ENCODE assay signal across 1 cellular context in the genomic region with DNA sequence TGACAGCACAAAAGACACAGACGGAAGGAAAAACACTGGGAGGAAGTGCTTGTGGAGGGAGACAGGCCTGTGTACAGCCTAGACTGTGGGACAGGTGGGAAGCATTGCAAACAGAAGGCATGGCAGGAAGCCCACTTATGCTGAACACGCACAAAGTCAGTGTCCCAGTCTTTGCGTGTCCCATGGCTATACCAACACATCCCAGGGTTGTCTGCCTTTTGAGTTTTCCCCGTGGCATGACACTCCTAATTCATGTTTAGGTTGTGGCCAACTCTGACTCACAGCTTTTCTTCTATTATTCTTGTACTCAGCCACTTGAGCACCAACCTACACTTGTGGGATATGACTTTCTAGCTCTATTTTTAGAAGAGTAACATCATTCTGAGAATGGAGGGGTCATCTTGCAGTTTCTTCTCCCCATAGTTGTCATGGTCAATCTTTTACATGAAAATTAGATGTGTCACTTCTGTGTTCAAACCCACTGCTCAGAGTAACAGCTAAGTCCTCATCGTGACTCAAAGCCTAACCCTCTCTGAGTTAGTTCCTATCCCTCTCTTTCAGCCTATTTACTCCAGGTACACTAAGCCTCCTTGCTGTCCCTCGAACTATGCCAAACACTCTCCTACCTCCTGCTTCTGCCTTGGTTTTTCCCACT.
TF ChIP-seq lines count a peak whose summit lies in the region.

No MANE protein-coding gene starts in this region.

TF ChIP-seq in GM12878, 131 proteins besides CTCF, POLR2A, EP300 and RAD21 (continues in another document):
- TF ChIP-seq ETV6 (conservative IDR thresholded peaks at IDR 0.05 in 1 of 2, IDR thresholded peaks at IDR 0.05 in 1 of 2; ENCODE audit: borderline replicate concordance in 1 of 2, low read depth in 1 of 2) (peak in 1 of 2 experiments; percentile 43; a peak in 1 of 4 replicates), CHD4 (IDR thresholded peaks at IDR 0.05) (no peak), IKZF1 (conservative IDR thresholded peaks at IDR 0.05) (peak; percentile 90), HCFC1 (IDR thresholded peaks at IDR 0.05; ENCODE audit: low read length) (no peak), YBX1 (IDR thresholded peaks at IDR 0.05) (no peak), SP1 (IDR thresholded peaks at IDR 0.05; ENCODE audit: low read depth, low read length) (peak; percentile 45), ZZZ3 (IDR thresholded peaks at IDR 0.05; ENCODE audit: control insufficient read depth, insufficient read length, low read depth) (no peak), PML (IDR thresholded peaks at IDR 0.05; ENCODE audit: low read length) (peak; percentile 89; the same call in 1 of the 2 replicates), IKZF2 (IDR thresholded peaks at IDR 0.05) (peak; percentile 83 to 84), BCL11A (IDR thresholded peaks at IDR 0.05; ENCODE audit: low read depth, low read length) (peak; percentile 89), PAX5 (IDR thresholded peaks at IDR 0.05; ENCODE audit: borderline replicate concordance, low read depth, low read length) (peak; percentile 49; the same call in 1 of the 2 replicates), MEF2B (IDR thresholded peaks at IDR 0.05; ENCODE audit: partially characterized antibody, poor library complexity, severe bottlenecking) (peak; percentile 86), MEF2A (IDR thresholded peaks at IDR 0.05; ENCODE audit: insufficient read depth, low read depth, low read length) (peak; percentile 99), NBN (IDR thresholded peaks at IDR 0.05) (peak; percentile 66; the same call in 1 of the 2 replicates), EED (IDR thresholded peaks at IDR 0.05; ENCODE audit: low read depth) (peak; percentile 92), CREB1 (IDR thresholded peaks at IDR 0.05; ENCODE audit: low read depth) (peak; percentile 63; the same call in 1 of the 2 replicates), ATF7 (IDR thresholded peaks at IDR 0.05; ENCODE audit: low read depth) (peak; percentile 92), SPI1 (IDR thresholded peaks at IDR 0.05; ENCODE audit: borderline replicate concordance, insufficient read depth, low read depth, low read length) (peak; percentile 78), SIN3A (IDR thresholded peaks at IDR 0.05; ENCODE audit: low read depth, low read length) (no peak), NFYA (IDR thresholded peaks at IDR 0.05; ENCODE audit: borderline replicate concordance, low read depth, low read length) (no peak), GABPA (IDR thresholded peaks at IDR 0.05; ENCODE audit: low read depth) (peak; percentile 48), BACH1 (IDR thresholded peaks at IDR 0.05; ENCODE audit: borderline replicate concordance) (no peak), SIX5 (IDR thresholded peaks at IDR 0.05; ENCODE audit: low read depth, low read length, severe bottlenecking) (no peak), MTA3 (IDR thresholded peaks at IDR 0.05; ENCODE audit: borderline replicate concordance, low read length) (peak; percentile 92; the same call in 1 of the 2 replicates), LARP7 (IDR thresholded peaks at IDR 0.05) (no peak), ZSCAN29 (IDR thresholded peaks at IDR 0.05) (no peak), DPF2 (IDR thresholded peaks at IDR 0.05) (peak; percentile 69), RUNX3 (IDR thresholded peaks at IDR 0.05; ENCODE audit: low read length) (peak; percentile 95), KAT2A (conservative IDR thresholded peaks at IDR 0.05; ENCODE audit: control insufficient read depth, low read depth, low read length) (no peak), GATAD2B (conservative IDR thresholded peaks at IDR 0.05; ENCODE audit: low read depth) (peak; percentile 41; the same call in 1 of the 2 replicates), BMI1 (IDR thresholded peaks at IDR 0.05; ENCODE audit: borderline replicate concordance) (peak; percentile 49; the same call in 1 of the 2 replicates), SRF (IDR thresholded peaks at IDR 0.05; ENCODE audit: low read depth in 2 of 2, low read length in 2 of 2) (0 out of 4 replicates have a peak, but pooled peaks of 1 of the 2 experiments have one; percentile 22), IRF4 (IDR thresholded peaks at IDR 0.05; ENCODE audit: low read depth, low read length) (peak; percentile 92), MTA2 (IDR thresholded peaks at IDR 0.05; ENCODE audit: low read depth) (peak; percentile 80; the same call in 1 of the 2 replicates), CREM (IDR thresholded peaks at IDR 0.05; ENCODE audit: low read depth) (peak; percentile 84), HDGF (IDR thresholded peaks at IDR 0.05) (no peak; the same call in 1 of the 2 replicates), SMARCA5 (IDR thresholded peaks at IDR 0.05) (peak; percentile 31; the same call in 1 of the 2 replicates), BHLHE40 (IDR thresholded peaks at IDR 0.05; ENCODE audit: borderline replicate concordance in 1 of 2, low read depth in 2 of 2, low read length in 1 of 2) (peak in 1 of 2 experiments; percentile 21; a peak in 2 of 4 replicates), NFIC (IDR thresholded peaks at IDR 0.05; ENCODE audit: low read depth, low read length) (peak; percentile 97), TBL1XR1 (IDR thresholded peaks at IDR 0.05; ENCODE audit: low read depth, low read length) (peak; percentile 76; the same call in 1 of the 2 replicates), TAF1 (IDR thresholded peaks at IDR 0.05; ENCODE audit: borderline replicate concordance, low read depth, low read length) (no peak), KDM1A (IDR thresholded peaks at IDR 0.05; ENCODE audit: borderline replicate concordance) (no peak), TCF12 (IDR thresholded peaks at IDR 0.05; ENCODE audit: low read depth, low read length) (no peak), POLR2AphosphoS5 (IDR thresholded peaks at IDR 0.05; ENCODE audit: low read length) (peak; percentile 32; the same call in 1 of the 2 replicates), CBX5 (IDR thresholded peaks at IDR 0.05; ENCODE audit: low read depth) (peak; percentile 90; the same call in 1 of the 2 replicates), JUNB (IDR thresholded peaks at IDR 0.05) (peak; percentile 98), FOXM1 (IDR thresholded peaks at IDR 0.05; ENCODE audit: low read depth, low read length) (peak; percentile 95)
- TF ChIP-seq, protein P1, sequence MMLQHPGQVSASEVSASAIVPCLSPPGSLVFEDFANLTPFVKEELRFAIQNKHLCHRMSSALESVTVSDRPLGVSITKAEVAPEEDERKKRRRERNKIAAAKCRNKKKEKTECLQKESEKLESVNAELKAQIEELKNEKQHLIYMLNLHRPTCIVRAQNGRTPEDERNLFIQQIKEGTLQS (IDR thresholded peaks at IDR 0.05; ENCODE audit: borderline replicate concordance, extremely low read depth, low read depth, low read length), result no peak
- TF ChIP-seq, protein P2, sequence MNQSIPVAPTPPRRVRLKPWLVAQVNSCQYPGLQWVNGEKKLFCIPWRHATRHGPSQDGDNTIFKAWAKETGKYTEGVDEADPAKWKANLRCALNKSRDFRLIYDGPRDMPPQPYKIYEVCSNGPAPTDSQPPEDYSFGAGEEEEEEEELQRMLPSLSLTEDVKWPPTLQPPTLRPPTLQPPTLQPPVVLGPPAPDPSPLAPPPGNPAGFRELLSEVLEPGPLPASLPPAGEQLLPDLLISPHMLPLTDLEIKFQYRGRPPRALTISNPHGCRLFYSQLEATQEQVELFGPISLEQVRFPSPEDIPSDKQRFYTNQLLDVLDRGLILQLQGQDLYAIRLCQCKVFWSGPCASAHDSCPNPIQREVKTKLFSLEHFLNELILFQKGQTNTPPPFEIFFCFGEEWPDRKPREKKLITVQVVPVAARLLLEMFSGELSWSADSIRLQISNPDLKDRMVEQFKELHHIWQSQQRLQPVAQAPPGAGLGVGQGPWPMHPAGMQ (IDR thresholded peaks at IDR 0.05; ENCODE audit: borderline replicate concordance), result peak; percentile 19; the same call in 1 of the 2 replicates
- TF ChIP-seq, protein P3, sequence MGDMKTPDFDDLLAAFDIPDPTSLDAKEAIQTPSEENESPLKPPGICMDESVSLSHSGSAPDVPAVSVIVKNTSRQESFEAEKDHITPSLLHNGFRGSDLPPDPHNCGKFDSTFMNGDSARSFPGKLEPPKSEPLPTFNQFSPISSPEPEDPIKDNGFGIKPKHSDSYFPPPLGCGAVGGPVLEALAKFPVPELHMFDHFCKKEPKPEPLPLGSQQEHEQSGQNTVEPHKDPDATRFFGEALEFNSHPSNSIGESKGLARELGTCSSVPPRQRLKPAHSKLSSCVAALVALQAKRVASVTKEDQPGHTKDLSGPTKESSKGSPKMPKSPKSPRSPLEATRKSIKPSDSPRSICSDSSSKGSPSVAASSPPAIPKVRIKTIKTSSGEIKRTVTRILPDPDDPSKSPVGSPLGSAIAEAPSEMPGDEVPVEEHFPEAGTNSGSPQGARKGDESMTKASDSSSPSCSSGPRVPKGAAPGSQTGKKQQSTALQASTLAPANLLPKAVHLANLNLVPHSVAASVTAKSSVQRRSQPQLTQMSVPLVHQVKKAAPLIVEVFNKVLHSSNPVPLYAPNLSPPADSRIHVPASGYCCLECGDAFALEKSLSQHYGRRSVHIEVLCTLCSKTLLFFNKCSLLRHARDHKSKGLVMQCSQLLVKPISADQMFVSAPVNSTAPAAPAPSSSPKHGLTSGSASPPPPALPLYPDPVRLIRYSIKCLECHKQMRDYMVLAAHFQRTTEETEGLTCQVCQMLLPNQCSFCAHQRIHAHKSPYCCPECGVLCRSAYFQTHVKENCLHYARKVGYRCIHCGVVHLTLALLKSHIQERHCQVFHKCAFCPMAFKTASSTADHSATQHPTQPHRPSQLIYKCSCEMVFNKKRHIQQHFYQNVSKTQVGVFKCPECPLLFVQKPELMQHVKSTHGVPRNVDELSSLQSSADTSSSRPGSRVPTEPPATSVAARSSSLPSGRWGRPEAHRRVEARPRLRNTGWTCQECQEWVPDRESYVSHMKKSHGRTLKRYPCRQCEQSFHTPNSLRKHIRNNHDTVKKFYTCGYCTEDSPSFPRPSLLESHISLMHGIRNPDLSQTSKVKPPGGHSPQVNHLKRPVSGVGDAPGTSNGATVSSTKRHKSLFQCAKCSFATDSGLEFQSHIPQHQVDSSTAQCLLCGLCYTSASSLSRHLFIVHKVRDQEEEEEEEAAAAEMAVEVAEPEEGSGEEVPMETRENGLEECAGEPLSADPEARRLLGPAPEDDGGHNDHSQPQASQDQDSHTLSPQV (IDR thresholded peaks at IDR 0.05), result no peak
- TF ChIP-seq, protein P4, sequence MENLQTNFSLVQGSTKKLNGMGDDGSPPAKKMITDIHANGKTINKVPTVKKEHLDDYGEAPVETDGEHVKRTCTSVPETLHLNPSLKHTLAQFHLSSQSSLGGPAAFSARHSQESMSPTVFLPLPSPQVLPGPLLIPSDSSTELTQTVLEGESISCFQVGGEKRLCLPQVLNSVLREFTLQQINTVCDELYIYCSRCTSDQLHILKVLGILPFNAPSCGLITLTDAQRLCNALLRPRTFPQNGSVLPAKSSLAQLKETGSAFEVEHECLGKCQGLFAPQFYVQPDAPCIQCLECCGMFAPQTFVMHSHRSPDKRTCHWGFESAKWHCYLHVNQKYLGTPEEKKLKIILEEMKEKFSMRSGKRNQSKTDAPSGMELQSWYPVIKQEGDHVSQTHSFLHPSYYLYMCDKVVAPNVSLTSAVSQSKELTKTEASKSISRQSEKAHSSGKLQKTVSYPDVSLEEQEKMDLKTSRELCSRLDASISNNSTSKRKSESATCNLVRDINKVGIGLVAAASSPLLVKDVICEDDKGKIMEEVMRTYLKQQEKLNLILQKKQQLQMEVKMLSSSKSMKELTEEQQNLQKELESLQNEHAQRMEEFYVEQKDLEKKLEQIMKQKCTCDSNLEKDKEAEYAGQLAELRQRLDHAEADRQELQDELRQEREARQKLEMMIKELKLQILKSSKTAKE (IDR thresholded peaks at IDR 0.05; ENCODE audit: low read depth, poor library complexity, severe bottlenecking), result peak; percentile 64
- TF ChIP-seq, protein P5, sequence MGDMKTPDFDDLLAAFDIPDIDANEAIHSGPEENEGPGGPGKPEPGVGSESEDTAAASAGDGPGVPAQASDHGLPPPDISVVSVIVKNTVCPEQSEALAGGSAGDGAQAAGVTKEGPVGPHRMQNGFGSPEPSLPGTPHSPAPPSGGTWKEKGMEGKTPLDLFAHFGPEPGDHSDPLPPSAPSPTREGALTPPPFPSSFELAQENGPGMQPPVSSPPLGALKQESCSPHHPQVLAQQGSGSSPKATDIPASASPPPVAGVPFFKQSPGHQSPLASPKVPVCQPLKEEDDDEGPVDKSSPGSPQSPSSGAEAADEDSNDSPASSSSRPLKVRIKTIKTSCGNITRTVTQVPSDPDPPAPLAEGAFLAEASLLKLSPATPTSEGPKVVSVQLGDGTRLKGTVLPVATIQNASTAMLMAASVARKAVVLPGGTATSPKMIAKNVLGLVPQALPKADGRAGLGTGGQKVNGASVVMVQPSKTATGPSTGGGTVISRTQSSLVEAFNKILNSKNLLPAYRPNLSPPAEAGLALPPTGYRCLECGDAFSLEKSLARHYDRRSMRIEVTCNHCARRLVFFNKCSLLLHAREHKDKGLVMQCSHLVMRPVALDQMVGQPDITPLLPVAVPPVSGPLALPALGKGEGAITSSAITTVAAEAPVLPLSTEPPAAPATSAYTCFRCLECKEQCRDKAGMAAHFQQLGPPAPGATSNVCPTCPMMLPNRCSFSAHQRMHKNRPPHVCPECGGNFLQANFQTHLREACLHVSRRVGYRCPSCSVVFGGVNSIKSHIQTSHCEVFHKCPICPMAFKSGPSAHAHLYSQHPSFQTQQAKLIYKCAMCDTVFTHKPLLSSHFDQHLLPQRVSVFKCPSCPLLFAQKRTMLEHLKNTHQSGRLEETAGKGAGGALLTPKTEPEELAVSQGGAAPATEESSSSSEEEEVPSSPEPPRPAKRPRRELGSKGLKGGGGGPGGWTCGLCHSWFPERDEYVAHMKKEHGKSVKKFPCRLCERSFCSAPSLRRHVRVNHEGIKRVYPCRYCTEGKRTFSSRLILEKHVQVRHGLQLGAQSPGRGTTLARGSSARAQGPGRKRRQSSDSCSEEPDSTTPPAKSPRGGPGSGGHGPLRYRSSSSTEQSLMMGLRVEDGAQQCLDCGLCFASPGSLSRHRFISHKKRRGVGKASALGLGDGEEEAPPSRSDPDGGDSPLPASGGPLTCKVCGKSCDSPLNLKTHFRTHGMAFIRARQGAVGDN (IDR thresholded peaks at IDR 0.05), result peak; percentile 32; the same call in 1 of the 2 replicates
- TF ChIP-seq, protein P6, sequence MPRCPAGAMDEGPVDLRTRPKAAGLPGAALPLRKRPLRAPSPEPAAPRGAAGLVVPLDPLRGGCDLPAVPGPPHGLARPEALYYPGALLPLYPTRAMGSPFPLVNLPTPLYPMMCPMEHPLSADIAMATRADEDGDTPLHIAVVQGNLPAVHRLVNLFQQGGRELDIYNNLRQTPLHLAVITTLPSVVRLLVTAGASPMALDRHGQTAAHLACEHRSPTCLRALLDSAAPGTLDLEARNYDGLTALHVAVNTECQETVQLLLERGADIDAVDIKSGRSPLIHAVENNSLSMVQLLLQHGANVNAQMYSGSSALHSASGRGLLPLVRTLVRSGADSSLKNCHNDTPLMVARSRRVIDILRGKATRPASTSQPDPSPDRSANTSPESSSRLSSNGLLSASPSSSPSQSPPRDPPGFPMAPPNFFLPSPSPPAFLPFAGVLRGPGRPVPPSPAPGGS (IDR thresholded peaks at IDR 0.05; ENCODE audit: borderline replicate concordance, insufficient read depth, low read depth, low read length, poor library complexity, severe bottlenecking), result peak; percentile 80
- TF ChIP-seq, protein P7, sequence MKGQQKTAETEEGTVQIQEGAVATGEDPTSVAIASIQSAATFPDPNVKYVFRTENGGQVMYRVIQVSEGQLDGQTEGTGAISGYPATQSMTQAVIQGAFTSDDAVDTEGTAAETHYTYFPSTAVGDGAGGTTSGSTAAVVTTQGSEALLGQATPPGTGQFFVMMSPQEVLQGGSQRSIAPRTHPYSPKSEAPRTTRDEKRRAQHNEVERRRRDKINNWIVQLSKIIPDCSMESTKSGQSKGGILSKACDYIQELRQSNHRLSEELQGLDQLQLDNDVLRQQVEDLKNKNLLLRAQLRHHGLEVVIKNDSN (IDR thresholded peaks at IDR 0.05; ENCODE audit: borderline replicate concordance, extremely low read length, insufficient read depth, low read depth, low read length), result no peak
